26 cellular contexts compared by ENCODE assay signal in genomic region chr9:12461759-12462158, GRCh38.
"Had no signal": no experiment of that assay in that cellular context is flagged by ENCODE, and none has a peak within 500 bp of the region (broad histone marks: within the 10 kb centered on the region; RNA-seq: fewer than 3 reads in every experiment).

No MANE protein-coding gene starts in this region.

- H3K4me1 ChIP-seq: gastrocnemius medialis, left lung, psoas muscle, sigmoid colon, stomach had no signal

- H3K4me1 Mint-ChIP-seq: naive thymus-derived CD4-positive, alpha-beta T cell; stimulated activated effector memory CD8-positive, alpha-beta T cell treated with anti-CD3 and anti-CD28 coated beads, Interleukin-12 subunit alpha, Interleukin-12 subunit beta, amount 100 ng/mL, for 72 hours had no signal

- H3K9me3 Mint-ChIP-seq: nephron had no signal

- H3K9me3 ChIP-seq: gastrocnemius medialis, left lung, ovary, psoas muscle, sigmoid colon, stomach, thyroid gland had no signal

- H3K4me3 ChIP-seq: dorsolateral prefrontal cortex, gastrocnemius medialis, left lung, ovary, psoas muscle, sigmoid colon, stomach, thyroid gland had no signal

- H3K36me3 Mint-ChIP-seq: naive thymus-derived CD4-positive, alpha-beta T cell; stimulated activated effector memory CD8-positive, alpha-beta T cell treated with anti-CD3 and anti-CD28 coated beads, Interleukin-12 subunit alpha, Interleukin-12 subunit beta, amount 100 ng/mL, for 72 hours had no signal

- H3K27ac ChIP-seq: dorsolateral prefrontal cortex, epithelial cell of prostate, gastrocnemius medialis, left lung, ovary, psoas muscle, sigmoid colon, stomach had no signal

- H3K27me3 ChIP-seq: gastrocnemius medialis, left lung, ovary, sigmoid colon, stomach, thyroid gland had no signal

- H3K4me3 Mint-ChIP-seq: naive thymus-derived CD4-positive, alpha-beta T cell; nephron; stimulated activated effector memory CD8-positive, alpha-beta T cell treated with anti-CD3 and anti-CD28 coated beads, Interleukin-12 subunit alpha, Interleukin-12 subunit beta, amount 100 ng/mL, for 72 hours had no signal

- DNase-seq: dorsolateral prefrontal cortex; effector CD4-positive, alpha-beta T cell; foreskin fibroblast; gastrocnemius medialis; head of caudate nucleus; left cardiac atrium; left lung; mesenchymal stem cell; midbrain; naive thymus-derived CD4-positive, alpha-beta T cell; occipital lobe; ovary; posterior cingulate gyrus; psoas muscle; right cardiac atrium; sigmoid colon; stimulated activated CD4-positive, alpha-beta T cell treated with anti-CD3 and anti-CD28 coated beads, Interleukin-2, amount 100 ng/mL, for 24 hours; stimulated activated CD4-positive, alpha-beta T cell treated with anti-CD3 and anti-CD28 coated beads, Interleukin-4, amount 100 ng/mL, for 24 hours; stimulated activated naive CD4-positive, alpha-beta T cell treated with Interleukin-2 at 50 U/mL for 16 hours; stomach; thyroid gland; trophoblast cell had no signal

- H3K27me3 Mint-ChIP-seq: naive thymus-derived CD4-positive, alpha-beta T cell had no signal

- ATAC-seq: esophagus mucosa; gastrocnemius medialis; left cardiac atrium; left lung; naive thymus-derived CD4-positive, alpha-beta T cell; psoas muscle; right cardiac atrium; stimulated activated effector memory CD8-positive, alpha-beta T cell treated with anti-CD3 and anti-CD28 coated beads, Interleukin-12 subunit alpha, Interleukin-12 subunit beta, amount 100 ng/mL, for 72 hours had no signal

- H3K27ac Mint-ChIP-seq: naive thymus-derived CD4-positive, alpha-beta T cell; nephron; stimulated activated effector memory CD8-positive, alpha-beta T cell treated with anti-CD3 and anti-CD28 coated beads, Interleukin-12 subunit alpha, Interleukin-12 subunit beta, amount 100 ng/mL, for 72 hours had no signal

- H3K36me3 ChIP-seq: gastrocnemius medialis, left lung, ovary, sigmoid colon, stomach, thyroid gland had no signal
